ENCODE assay signal across 9 cellular contexts in the genomic region with DNA sequence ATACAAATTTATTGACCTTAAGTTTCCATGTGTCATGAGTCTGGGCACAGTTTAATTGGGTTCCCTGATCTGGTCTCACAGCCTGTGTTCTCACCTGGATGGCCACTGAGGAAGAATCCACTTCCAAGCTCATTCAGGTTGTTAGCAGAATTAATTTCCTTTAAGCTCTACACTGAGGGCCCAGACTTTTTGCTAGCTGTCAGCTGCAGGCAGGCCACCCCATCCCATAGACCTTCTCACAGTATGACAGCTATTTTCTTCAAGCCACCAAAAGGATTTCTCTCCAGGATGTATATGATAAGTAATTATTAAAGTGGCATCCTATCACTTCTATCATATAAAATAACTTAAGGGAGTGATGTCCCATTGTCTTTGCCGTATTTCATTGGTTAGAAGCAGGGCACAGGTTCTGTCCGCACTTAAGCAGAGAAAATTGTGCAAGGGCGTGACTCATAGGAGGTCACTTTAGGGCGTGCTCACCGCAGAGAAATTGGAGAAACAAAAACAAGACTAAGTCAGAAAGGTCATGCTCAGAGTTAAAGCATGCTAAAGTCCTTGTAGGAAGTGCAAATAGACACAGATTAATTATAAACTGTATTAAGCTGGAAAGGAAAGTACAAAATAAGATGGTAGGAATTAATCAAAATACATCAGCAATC.
DNase-seq lines count a peak whose midpoint lies in the region; TF ChIP-seq lines count a peak whose summit lies in the region.
"Had no signal": no experiment of that assay in that cellular context is flagged by ENCODE, and none has a peak within 500 bp of the region (broad histone marks: within the 10 kb centered on the region; RNA-seq: fewer than 3 reads in every experiment).

No MANE protein-coding gene starts in this region.

- 20% methylated on average over 5 of the region's 5 CpGs for WGBS in liver

- no peak overlapping the region for H3K27ac Mint-ChIP-seq in activated T-helper 1 cell treated with anti-CD3 and anti-CD28 coated beads, Interleukin-12 subunit alpha, Interleukin-12 subunit beta, Interleukin-2, Interleukin-4 antibody, amounts not matched to agents 30 ng/mL and 10 ng/mL and 1 ng/mL, durations not matched to agents 14 hours and 24 hours and 36 hours
- H3K27ac Mint-ChIP-seq: CD8-positive, alpha-beta T cell had no signal

- in situ Hi-C loops in brain microvascular endothelial cell (cut with HindIII; ENCODE audit: low pct_ligation_motif_present, low sequenced_read_pairs), result no loop called here

- peaks cover 3% of the 10 kb centered on the region for H3K27me3 Mint-ChIP-seq in activated T-helper 1 cell treated with anti-CD3 and anti-CD28 coated beads, Interleukin-12 subunit alpha, Interleukin-12 subunit beta, Interleukin-2, Interleukin-4 antibody, amounts not matched to agents 30 ng/mL and 10 ng/mL and 1 ng/mL, durations not matched to agents 14 hours and 24 hours and 36 hours (ENCODE audit: insufficient read depth)

- CTCF ChIA-PET in AG04449 (lab: Yijun Ruan, JAX), result interaction anchor here (1.3 kb wide), 1 partner anchor 517 kb away, joined by 3 read pairs; no protein-coding TSS in a partner anchor

- no peaks in the 10 kb centered on the region for H3K36me3 Mint-ChIP-seq in activated T-helper 1 cell treated with anti-CD3 and anti-CD28 coated beads, Interleukin-12 subunit alpha, Interleukin-12 subunit beta, Interleukin-2, Interleukin-4 antibody, amounts not matched to agents 30 ng/mL and 10 ng/mL and 1 ng/mL, durations not matched to agents 14 hours and 24 hours and 36 hours (ENCODE audit: low read depth)
- H3K36me3 Mint-ChIP-seq: CD8-positive, alpha-beta T cell had no signal

- no peak overlapping the region for H3K9ac ChIP-seq in liver (ENCODE audit: low read depth in 1 of 2, low read length in 2 of 2)

- H3K27me3 ChIP-seq in brain microvascular endothelial cell (replicated peaks) (no peaks in the 10 kb centered on the region), liver (ENCODE audit: control insufficient read depth in 4 of 4, insufficient read depth in 4 of 4, low read length in 3 of 4) (no peaks in the 10 kb centered on the region)

- H3K4me1 ChIP-seq in liver (ENCODE audit: control insufficient read depth in 4 of 4, insufficient read depth in 4 of 4, low read length in 3 of 4), result peaks cover 3 to 24% (median 18%) of the 10 kb centered on the region in 4 donors

- H3K4me1 Mint-ChIP-seq in activated T-helper 1 cell treated with anti-CD3 and anti-CD28 coated beads, Interleukin-12 subunit alpha, Interleukin-12 subunit beta, Interleukin-2, Interleukin-4 antibody, amounts not matched to agents 30 ng/mL and 10 ng/mL and 1 ng/mL, durations not matched to agents 14 hours and 24 hours and 36 hours (ENCODE audit: low read depth), result no peaks in the 10 kb centered on the region

- peak overlapping the region; percentile 94 for H3K27ac ChIP-seq in brain microvascular endothelial cell
- peak overlapping the region; percentile 67 to 72 for H3K27ac ChIP-seq in liver (ENCODE audit: low read depth in 1 of 2, low read length in 2 of 2)

- TF ChIP-seq CTCF in AG04449 (IDR thresholded peaks at IDR 0.05; ENCODE audit: insufficient read depth, low read length, missing control alignments) (no peak), brain microvascular endothelial cell (IDR thresholded peaks at IDR 0.05; ENCODE audit: low read depth, low read length, missing control alignments) (no peak), liver (IDR thresholded peaks at IDR 0.05; ENCODE audit: low read depth, low read length, missing input control) (no peak)

- TF ChIP-seq RAD21 in liver (IDR thresholded peaks at IDR 0.05), result peak; percentile 64 to 76

- no peak overlapping the region for H3K4me3 Mint-ChIP-seq in activated T-helper 1 cell treated with anti-CD3 and anti-CD28 coated beads, Interleukin-12 subunit alpha, Interleukin-12 subunit beta, Interleukin-2, Interleukin-4 antibody, amounts not matched to agents 30 ng/mL and 10 ng/mL and 1 ng/mL, durations not matched to agents 14 hours and 24 hours and 36 hours
- H3K4me3 Mint-ChIP-seq: CD8-positive, alpha-beta T cell had no signal

- H3K9me3 Mint-ChIP-seq in activated T-helper 1 cell treated with anti-CD3 and anti-CD28 coated beads, Interleukin-12 subunit alpha, Interleukin-12 subunit beta, Interleukin-2, Interleukin-4 antibody, amounts not matched to agents 30 ng/mL and 10 ng/mL and 1 ng/mL, durations not matched to agents 14 hours and 24 hours and 36 hours, result no peaks in the 10 kb centered on the region
- H3K9me3 Mint-ChIP-seq: CD8-positive, alpha-beta T cell had no signal

- intact Hi-C loops in activated T-helper 1 cell treated with anti-CD3 and anti-CD28 coated beads, Interleukin-12 subunit alpha, Interleukin-12 subunit beta, Interleukin-2, Interleukin-4 antibody, amounts not matched to agents 30 ng/mL and 10 ng/mL and 1 ng/mL, durations not matched to agents 14 hours and 24 hours and 36 hours (cut with micrococcal nuclease), result no loop called here

- DNase-seq in AG04449 (ENCODE audit: low read depth, low spot score), result peak; percentile 28
- peak; percentile 97 for DNase-seq in M059J (ENCODE audit: low read depth)
- peak; percentile 93 for DNase-seq in brain microvascular endothelial cell
- no peak for DNase-seq in NCI-H1048 (lab: John Stamatoyannopoulos, UW)
- no peak for DNase-seq in NCI-H187 treated with DMSO at 0.1 percent for 48 hours (lab: John Stamatoyannopoulos, UW)
- DNase-seq in GM19238 (ENCODE audit: insufficient read length, low spot score), result no peak
- no peak for DNase-seq in activated T-helper 1 cell treated with anti-CD3 and anti-CD28 coated beads, Interleukin-12 subunit alpha, Interleukin-12 subunit beta, Interleukin-2, Interleukin-4 antibody, amounts not matched to agents 30 ng/mL and 10 ng/mL and 1 ng/mL, durations not matched to agents 14 hours and 24 hours and 36 hours (ENCODE audit: low spot score)
- DNase-seq: CD8-positive, alpha-beta T cell had no signal

- no peaks in the 10 kb centered on the region for H3K9me3 ChIP-seq in liver (ENCODE audit: control insufficient read depth in 4 of 4, low read length in 3 of 4)

- no peak overlapping the region for H3K4me3 ChIP-seq in AG04449 (ENCODE audit: low read depth, low read length)
- H3K4me3 ChIP-seq in brain microvascular endothelial cell (ENCODE audit: low read depth, low read length), result no peak overlapping the region
- no peak overlapping the region for H3K4me3 ChIP-seq in liver (ENCODE audit: low read depth in 1 of 3, low read length in 3 of 3)

- POLR2A ChIA-PET in AG04449 (lab: Yijun Ruan, JAX), result interaction anchor here (0.6 kb wide), 1 partner anchor 239 kb away, joined by 3 read pairs; no protein-coding TSS in a partner anchor

- H3K36me3 ChIP-seq in brain microvascular endothelial cell (replicated peaks) (no peaks in the 10 kb centered on the region), liver (ENCODE audit: control insufficient read depth in 4 of 4, insufficient read depth in 3 of 4, low read depth in 1 of 4, low read length in 3 of 4) (no peaks in the 10 kb centered on the region)

TF ChIP-seq in liver, 16 proteins besides CTCF, POLR2A, EP300 and RAD21 (continues in another document):
- peak in 1 of 2 donors; percentile 24 for TF ChIP-seq GABPA (IDR thresholded peaks at IDR 0.05 in 1 of 2, conservative IDR thresholded peaks at IDR 0.05 in 1 of 2)
- TF ChIP-seq RXRA (IDR thresholded peaks at IDR 0.05), result peak; percentile 98 to 99
- peak; percentile 75 for TF ChIP-seq YY1 (IDR thresholded peaks at IDR 0.05)
- peak; percentile 28 for TF ChIP-seq ZBTB33 (IDR thresholded peaks at IDR 0.05)
- peak; percentile 100 for TF ChIP-seq JUND (IDR thresholded peaks at IDR 0.05)
- peak in 1 of 2 donors; percentile 33 for TF ChIP-seq EGR1 (IDR thresholded peaks at IDR 0.05; ENCODE audit: low read depth in 2 of 2)
- TF ChIP-seq TAF1 (conservative IDR thresholded peaks at IDR 0.05), result no peak
- TF ChIP-seq SP1 (IDR thresholded peaks at IDR 0.05), result peak; percentile 95
- peak; percentile 90 for TF ChIP-seq HNF4G (IDR thresholded peaks at IDR 0.05)
- peak; percentile 44 for TF ChIP-seq REST (IDR thresholded peaks at IDR 0.05)

Comparison
In these comparisons a context has a peak if more than half of its experiments do, and no peak if none do; other contexts are left out.
1. DNase-seq: peak in AG04449 (single experiment), M059J (single experiment) and brain microvascular endothelial cell (single experiment); none in NCI-H1048 (single experiment), NCI-H187 treated with DMSO at 0.1 percent for 48 hours (single experiment), GM19238 (single experiment) and activated T-helper 1 cell treated with anti-CD3 and anti-CD28 coated beads, Interleukin-12 subunit alpha, Interleukin-12 subunit beta, Interleukin-2, Interleukin-4 antibody, amounts not matched to agents 30 ng/mL and 10 ng/mL and 1 ng/mL, durations not matched to agents 14 hours and 24 hours and 36 hours (single experiment).